In genomic region chr6:15854378-15854777, GRCh38 we compare ENCODE assay signal across 27 cellular contexts.
"Had no signal": no experiment of that assay in that cellular context is flagged by ENCODE, and none has a peak within 500 bp of the region (broad histone marks: within the 10 kb centered on the region; RNA-seq: fewer than 3 reads in every experiment).

No MANE protein-coding gene starts in this region.

- DNase-seq: colonic mucosa; cortex of kidney; dorsolateral prefrontal cortex; effector CD4-positive, alpha-beta T cell; effector CD8-positive, alpha-beta T cell; effector memory CD4-positive, alpha-beta T cell; effector memory CD8-positive, alpha-beta T cell; endodermal cell; erythroblast; esophagus squamous epithelium; foreskin fibroblast; foreskin keratinocyte; foreskin melanocyte; gastrocnemius medialis; glutamatergic neuron; head of caudate nucleus; heart left ventricle; heart right ventricle had no signal

- H3K9me3 Mint-ChIP-seq: effector memory CD8-positive, alpha-beta T cell; endodermal cell had no signal

- H3K27ac ChIP-seq: colonic mucosa, coronary artery, dorsolateral prefrontal cortex, epithelial cell of prostate, esophagus muscularis mucosa, esophagus squamous epithelium, foreskin keratinocyte, gastrocnemius medialis, gastroesophageal sphincter, heart left ventricle, heart right ventricle had no signal

- H3K9me3 ChIP-seq: colonic mucosa, esophagus muscularis mucosa, esophagus squamous epithelium, gastrocnemius medialis had no signal

- ATAC-seq: effector memory CD8-positive, alpha-beta T cell; esophagus mucosa; foreskin keratinocyte; gastrocnemius medialis; gastroesophageal sphincter; heart left ventricle; heart right ventricle had no signal

- H3K27ac Mint-ChIP-seq: effector memory CD8-positive, alpha-beta T cell; endodermal cell had no signal

- H3K4me3 ChIP-seq: colonic mucosa, coronary artery, dorsolateral prefrontal cortex, esophagus muscularis mucosa, esophagus squamous epithelium, gastrocnemius medialis, gastroesophageal sphincter, heart left ventricle, heart right ventricle had no signal

- H3K27me3 Mint-ChIP-seq: dendritic cell treated with granulocyte-macrophage colony-stimulating factor and Interleukin-4, amounts not matched to agents 40 ng/mL and 50 ng/mL, for 4 days; effector memory CD8-positive, alpha-beta T cell had no signal

- FAIRE-seq: colon, endothelial cell of umbilical vein, frontal cortex had no signal

- H3K4me1 ChIP-seq: colonic mucosa, esophagus muscularis mucosa, foreskin keratinocyte, gastrocnemius medialis, gastroesophageal sphincter, heart right ventricle had no signal

- H3K4me3 Mint-ChIP-seq: dendritic cell treated with granulocyte-macrophage colony-stimulating factor and Interleukin-4, amounts not matched to agents 40 ng/mL and 50 ng/mL, for 4 days; effector memory CD8-positive, alpha-beta T cell; endodermal cell had no signal

- H3K36me3 ChIP-seq: colonic mucosa, esophagus muscularis mucosa, esophagus squamous epithelium, gastrocnemius medialis, gastroesophageal sphincter, heart left ventricle, heart right ventricle had no signal

- H3K27me3 ChIP-seq: colonic mucosa, dorsolateral prefrontal cortex, esophagus muscularis mucosa, esophagus squamous epithelium, gastrocnemius medialis, gastroesophageal sphincter, heart left ventricle, heart right ventricle had no signal
